2 cellular contexts compared by ENCODE assay signal in genomic region chr17:56810846-56811775, GRCh38.
TF ChIP-seq lines count a peak whose summit lies in the region.

No MANE protein-coding gene starts in this region.

TF ChIP-seq in A549, 52 proteins besides CTCF, POLR2A, EP300 and RAD21 (continued from another document):
- no peak for TF ChIP-seq RNF2 (IDR thresholded peaks at IDR 0.05; ENCODE audit: borderline replicate concordance, low read depth)
- no peak for TF ChIP-seq CBX8 (IDR thresholded peaks at IDR 0.05)
- no peak for TF ChIP-seq TFCP2L1 (CRISPR knock-in tag; IDR thresholded peaks at IDR 0.05)
- TF ChIP-seq, protein P1, sequence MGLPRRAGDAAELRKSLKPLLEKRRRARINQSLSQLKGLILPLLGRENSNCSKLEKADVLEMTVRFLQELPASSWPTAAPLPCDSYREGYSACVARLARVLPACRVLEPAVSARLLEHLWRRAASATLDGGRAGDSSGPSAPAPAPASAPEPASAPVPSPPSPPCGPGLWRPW (IDR thresholded peaks at IDR 0.05) = no peak
- no peak for TF ChIP-seq FOXS1 (CRISPR knock-in tag; IDR thresholded peaks at IDR 0.05)
- no peak for TF ChIP-seq JUN (IDR thresholded peaks at IDR 0.05)
- no peak for TF ChIP-seq FOSL2 (IDR thresholded peaks at IDR 0.05)
- TF ChIP-seq FOSL2 (CRISPR knock-in tag; IDR thresholded peaks at IDR 0.05) = no peak
- no peak for TF ChIP-seq RARB (CRISPR knock-in tag; IDR thresholded peaks at IDR 0.05)
- no peak for TF ChIP-seq BHLHE40 (IDR thresholded peaks at IDR 0.05; ENCODE audit: low read depth, low read length)
- no peak for TF ChIP-seq MAZ (IDR thresholded peaks at IDR 0.05; ENCODE audit: borderline replicate concordance, low read depth, low read length)
- TF ChIP-seq USF2 (IDR thresholded peaks at IDR 0.05) = no peak
- no peak for TF ChIP-seq NFE2L2 (conservative IDR thresholded peaks at IDR 0.05; ENCODE audit: low read length)
- TF ChIP-seq, protein P2, sequence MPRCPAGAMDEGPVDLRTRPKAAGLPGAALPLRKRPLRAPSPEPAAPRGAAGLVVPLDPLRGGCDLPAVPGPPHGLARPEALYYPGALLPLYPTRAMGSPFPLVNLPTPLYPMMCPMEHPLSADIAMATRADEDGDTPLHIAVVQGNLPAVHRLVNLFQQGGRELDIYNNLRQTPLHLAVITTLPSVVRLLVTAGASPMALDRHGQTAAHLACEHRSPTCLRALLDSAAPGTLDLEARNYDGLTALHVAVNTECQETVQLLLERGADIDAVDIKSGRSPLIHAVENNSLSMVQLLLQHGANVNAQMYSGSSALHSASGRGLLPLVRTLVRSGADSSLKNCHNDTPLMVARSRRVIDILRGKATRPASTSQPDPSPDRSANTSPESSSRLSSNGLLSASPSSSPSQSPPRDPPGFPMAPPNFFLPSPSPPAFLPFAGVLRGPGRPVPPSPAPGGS (IDR thresholded peaks at IDR 0.05) = no peak

TF ChIP-seq in K562, 482 proteins besides CTCF, POLR2A, EP300 and RAD21:
- TF ChIP-seq, protein P3, sequence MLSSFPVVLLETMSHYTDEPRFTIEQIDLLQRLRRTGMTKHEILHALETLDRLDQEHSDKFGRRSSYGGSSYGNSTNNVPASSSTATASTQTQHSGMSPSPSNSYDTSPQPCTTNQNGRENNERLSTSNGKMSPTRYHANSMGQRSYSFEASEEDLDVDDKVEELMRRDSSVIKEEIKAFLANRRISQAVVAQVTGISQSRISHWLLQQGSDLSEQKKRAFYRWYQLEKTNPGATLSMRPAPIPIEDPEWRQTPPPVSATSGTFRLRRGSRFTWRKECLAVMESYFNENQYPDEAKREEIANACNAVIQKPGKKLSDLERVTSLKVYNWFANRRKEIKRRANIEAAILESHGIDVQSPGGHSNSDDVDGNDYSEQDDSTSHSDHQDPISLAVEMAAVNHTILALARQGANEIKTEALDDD (IDR thresholded peaks at IDR 0.05) = peak; percentile 97
- TF ChIP-seq MCM5 (IDR thresholded peaks at IDR 0.05; ENCODE audit: low read depth) = no peak
- TF ChIP-seq SPI1 (IDR thresholded peaks at IDR 0.05; ENCODE audit: borderline replicate concordance, low read depth, low read length) = peak; percentile 98
- no peak for TF ChIP-seq RNF2 (IDR thresholded peaks at IDR 0.05)
